In the genomic region with DNA sequence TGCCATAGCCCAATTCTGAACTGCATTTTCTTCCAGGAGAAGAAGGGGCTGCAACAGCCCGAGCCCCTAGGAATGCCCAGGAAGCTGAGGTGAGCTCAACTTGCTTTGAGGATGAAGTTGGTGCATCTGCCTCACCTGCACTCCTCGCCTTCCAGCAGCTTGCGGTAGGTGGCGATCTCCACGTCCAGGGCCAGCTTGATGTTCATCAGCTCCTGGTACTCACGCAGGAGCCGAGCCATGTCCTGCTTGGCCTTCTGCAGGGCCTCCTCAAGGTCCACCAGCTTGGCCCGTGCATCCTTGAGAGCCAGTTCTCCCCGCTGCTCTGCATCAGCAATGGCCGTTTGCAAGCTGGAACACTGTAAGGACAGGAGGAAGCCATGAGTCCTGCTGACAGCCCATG, we compare ENCODE assay signal across 1 cellular context.
TF ChIP-seq lines count a peak whose summit lies in the region.

No MANE protein-coding gene starts in this region.

TF ChIP-seq in WTC11, 78 proteins besides CTCF, POLR2A, EP300 and RAD21 (continued from another document):
- TF ChIP-seq, protein P1, sequence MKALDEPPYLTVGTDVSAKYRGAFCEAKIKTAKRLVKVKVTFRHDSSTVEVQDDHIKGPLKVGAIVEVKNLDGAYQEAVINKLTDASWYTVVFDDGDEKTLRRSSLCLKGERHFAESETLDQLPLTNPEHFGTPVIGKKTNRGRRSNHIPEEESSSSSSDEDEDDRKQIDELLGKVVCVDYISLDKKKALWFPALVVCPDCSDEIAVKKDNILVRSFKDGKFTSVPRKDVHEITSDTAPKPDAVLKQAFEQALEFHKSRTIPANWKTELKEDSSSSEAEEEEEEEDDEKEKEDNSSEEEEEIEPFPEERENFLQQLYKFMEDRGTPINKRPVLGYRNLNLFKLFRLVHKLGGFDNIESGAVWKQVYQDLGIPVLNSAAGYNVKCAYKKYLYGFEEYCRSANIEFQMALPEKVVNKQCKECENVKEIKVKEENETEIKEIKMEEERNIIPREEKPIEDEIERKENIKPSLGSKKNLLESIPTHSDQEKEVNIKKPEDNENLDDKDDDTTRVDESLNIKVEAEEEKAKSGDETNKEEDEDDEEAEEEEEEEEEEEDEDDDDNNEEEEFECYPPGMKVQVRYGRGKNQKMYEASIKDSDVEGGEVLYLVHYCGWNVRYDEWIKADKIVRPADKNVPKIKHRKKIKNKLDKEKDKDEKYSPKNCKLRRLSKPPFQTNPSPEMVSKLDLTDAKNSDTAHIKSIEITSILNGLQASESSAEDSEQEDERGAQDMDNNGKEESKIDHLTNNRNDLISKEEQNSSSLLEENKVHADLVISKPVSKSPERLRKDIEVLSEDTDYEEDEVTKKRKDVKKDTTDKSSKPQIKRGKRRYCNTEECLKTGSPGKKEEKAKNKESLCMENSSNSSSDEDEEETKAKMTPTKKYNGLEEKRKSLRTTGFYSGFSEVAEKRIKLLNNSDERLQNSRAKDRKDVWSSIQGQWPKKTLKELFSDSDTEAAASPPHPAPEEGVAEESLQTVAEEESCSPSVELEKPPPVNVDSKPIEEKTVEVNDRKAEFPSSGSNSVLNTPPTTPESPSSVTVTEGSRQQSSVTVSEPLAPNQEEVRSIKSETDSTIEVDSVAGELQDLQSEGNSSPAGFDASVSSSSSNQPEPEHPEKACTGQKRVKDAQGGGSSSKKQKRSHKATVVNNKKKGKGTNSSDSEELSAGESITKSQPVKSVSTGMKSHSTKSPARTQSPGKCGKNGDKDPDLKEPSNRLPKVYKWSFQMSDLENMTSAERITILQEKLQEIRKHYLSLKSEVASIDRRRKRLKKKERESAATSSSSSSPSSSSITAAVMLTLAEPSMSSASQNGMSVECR (CRISPR knock-in tag; IDR thresholded peaks at IDR 0.05; ENCODE audit: borderline replicate concordance): no peak
- TF ChIP-seq, protein P2, sequence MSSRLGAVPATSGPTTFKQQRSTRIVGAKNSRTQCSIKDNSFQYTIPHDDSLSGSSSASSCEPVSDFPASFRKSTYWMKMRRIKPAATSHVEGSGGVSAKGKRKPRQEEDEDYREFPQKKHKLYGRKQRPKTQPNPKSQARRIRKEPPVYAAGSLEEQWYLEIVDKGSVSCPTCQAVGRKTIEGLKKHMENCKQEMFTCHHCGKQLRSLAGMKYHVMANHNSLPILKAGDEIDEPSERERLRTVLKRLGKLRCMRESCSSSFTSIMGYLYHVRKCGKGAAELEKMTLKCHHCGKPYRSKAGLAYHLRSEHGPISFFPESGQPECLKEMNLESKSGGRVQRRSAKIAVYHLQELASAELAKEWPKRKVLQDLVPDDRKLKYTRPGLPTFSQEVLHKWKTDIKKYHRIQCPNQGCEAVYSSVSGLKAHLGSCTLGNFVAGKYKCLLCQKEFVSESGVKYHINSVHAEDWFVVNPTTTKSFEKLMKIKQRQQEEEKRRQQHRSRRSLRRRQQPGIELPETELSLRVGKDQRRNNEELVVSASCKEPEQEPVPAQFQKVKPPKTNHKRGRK (CRISPR knock-in tag; IDR thresholded peaks at IDR 0.05; ENCODE audit: borderline replicate concordance): no peak
- no peak for TF ChIP-seq PRRX2 (CRISPR knock-in tag; IDR thresholded peaks at IDR 0.05)
- no peak for TF ChIP-seq RELA (CRISPR knock-in tag; IDR thresholded peaks at IDR 0.05; ENCODE audit: borderline replicate concordance)
- TF ChIP-seq NR2C2 (CRISPR knock-in tag; IDR thresholded peaks at IDR 0.05): no peak
- TF ChIP-seq GTF2I (CRISPR knock-in tag; conservative IDR thresholded peaks at IDR 0.05): no peak
- TF ChIP-seq KAT7 (CRISPR knock-in tag; IDR thresholded peaks at IDR 0.05; ENCODE audit: borderline replicate concordance): no peak
- TF ChIP-seq ZNF671 (CRISPR knock-in tag; IDR thresholded peaks at IDR 0.05): no peak
- TF ChIP-seq SOX15 (CRISPR knock-in tag; IDR thresholded peaks at IDR 0.05): no peak
TF ChIP-seq in WTC11: peak in this region for 0.
